In the genomic region with DNA sequence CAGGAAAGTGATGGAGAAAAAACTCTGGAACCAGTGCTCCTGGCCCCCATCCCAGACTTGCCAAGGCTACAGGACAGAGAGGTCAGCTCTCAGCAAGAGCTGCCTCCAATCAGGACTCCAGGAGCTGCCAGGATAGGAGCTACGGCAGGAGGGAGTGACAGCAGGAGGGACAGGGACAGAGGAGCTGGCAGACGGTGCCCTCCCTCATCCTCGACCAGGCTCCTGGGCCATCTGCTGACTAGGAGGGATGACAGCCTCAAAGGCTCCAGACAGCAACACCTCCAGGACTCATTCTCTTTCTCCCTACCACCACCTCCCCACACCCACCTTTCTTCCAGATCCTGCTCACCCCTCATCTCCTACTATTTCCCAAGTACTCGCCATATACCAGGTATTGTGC, we compare ENCODE assay signal across 18 cellular contexts. TPM values are rescaled to one million over a fixed set of nuclear protein-coding genes. Genes with fewer than 3 reads are reported as not detected.
DNase-seq lines count a peak whose midpoint lies in the region; ATAC-seq and TF ChIP-seq lines count a peak whose summit lies in the region.
"Had no signal": no experiment of that assay in that cellular context is flagged by ENCODE, and none has a peak within 500 bp of the region (broad histone marks: within the 10 kb centered on the region; RNA-seq: fewer than 3 reads in every experiment).

No MANE protein-coding gene starts in this region.

- ATAC-seq in HG03571 (IDR thresholded peaks at IDR 0.05; ENCODE audit: unreplicated experiment) = no peak
- no peak for ATAC-seq in GM19023 (IDR thresholded peaks at IDR 0.05; ENCODE audit: unreplicated experiment)
- ATAC-seq: GM12878, Right ventricle myocardium inferior had no signal

- no peak for TF ChIP-seq CTCF in osteoblast (IDR thresholded peaks at IDR 0.05; ENCODE audit: extremely low read depth, low read depth, low read length)

- H3K27me3 ChIP-seq in osteoblast (ENCODE audit: insufficient read depth, low read length) = no peaks in the 10 kb centered on the region

- H3K4me1 ChIP-seq in osteoblast (ENCODE audit: insufficient read depth, low read length) = no peaks in the 10 kb centered on the region
- H3K4me1 ChIP-seq: HAP-1, SJSA1 had no signal

- H3K27ac ChIP-seq in osteoblast (ENCODE audit: low read depth, low read length) = no peak overlapping the region
- H3K27ac ChIP-seq: SJSA1 had no signal

- H3K9me3 ChIP-seq in osteoblast (ENCODE audit: low read depth, low read length) = no peaks in the 10 kb centered on the region
- H3K9me3 ChIP-seq: HAP-1, SJSA1 had no signal

- H4K20me1 ChIP-seq in osteoblast (ENCODE audit: insufficient read depth, low read length) = no peaks in the 10 kb centered on the region

- peak; percentile 66 for DNase-seq in DMS 273 (lab: John Stamatoyannopoulos, UW; ENCODE audit: unreplicated experiment)
- DNase-seq in NCI-H2171 treated with DMSO at 0.1 percent for 48 hours (lab: John Stamatoyannopoulos, UW) = peak; percentile 86
- peak; percentile 87 to 94 for DNase-seq in cerebellar nuclear complex (lab: John Stamatoyannopoulos, UW)
- peak; percentile 77 for DNase-seq in osteoblast (ENCODE audit: insufficient read length, low spot score, missing footprints)
- no peak for DNase-seq in HuH-7.5 (ENCODE audit: low spot score)
- DNase-seq: DMS79 treated with DMSO at 0.1 percent for 48 hours, KG1, NCI-H1092 treated with DMSO at 0.1 percent for 48 hours, NCI-H1436 treated with DMSO at 0.1 percent for 48 hours, NCI-H2081 treated with DMSO at 0.1 percent for 48 hours, NCI-H774 had no signal

- no peak overlapping the region for H3K4me2 ChIP-seq in osteoblast (ENCODE audit: insufficient read depth, low read length)
- H3K4me2 ChIP-seq: GM23338 had no signal

- H2AFZ ChIP-seq in osteoblast (ENCODE audit: low read length) = no peak overlapping the region
- H2AFZ ChIP-seq: GM23338 had no signal

- H3K4me3 ChIP-seq in osteoblast (ENCODE audit: insufficient read depth, low read length) = no peak overlapping the region
- H3K4me3 ChIP-seq: GM12878, GM23338, HAP-1, SJSA1 had no signal

- no peaks in the 10 kb centered on the region for H3K36me3 ChIP-seq in osteoblast (ENCODE audit: insufficient read depth, low read length)
- H3K36me3 ChIP-seq: HAP-1, SJSA1 had no signal

- H3K79me2 ChIP-seq in osteoblast (ENCODE audit: insufficient read depth, low read length) = no peaks in the 10 kb centered on the region

RNA-seq across cellular contexts. Expression of gene DLGAP3, which starts 22.7 kb away (rescaled TPM):
- total RNA-seq in osteoblast = under 0.01 TPM in 1 of 2 replicates, not detected in the other
- total RNA-seq: SJSA1 had no signal

RNA-seq across cellular contexts. Expression of gene SMIM12, which starts 47.2 kb away (rescaled TPM):
- total RNA-seq in osteoblast = 24.2 and 25.3 TPM in 2 replicates
